13 cellular contexts compared by ENCODE assay signal in the genomic region with DNA sequence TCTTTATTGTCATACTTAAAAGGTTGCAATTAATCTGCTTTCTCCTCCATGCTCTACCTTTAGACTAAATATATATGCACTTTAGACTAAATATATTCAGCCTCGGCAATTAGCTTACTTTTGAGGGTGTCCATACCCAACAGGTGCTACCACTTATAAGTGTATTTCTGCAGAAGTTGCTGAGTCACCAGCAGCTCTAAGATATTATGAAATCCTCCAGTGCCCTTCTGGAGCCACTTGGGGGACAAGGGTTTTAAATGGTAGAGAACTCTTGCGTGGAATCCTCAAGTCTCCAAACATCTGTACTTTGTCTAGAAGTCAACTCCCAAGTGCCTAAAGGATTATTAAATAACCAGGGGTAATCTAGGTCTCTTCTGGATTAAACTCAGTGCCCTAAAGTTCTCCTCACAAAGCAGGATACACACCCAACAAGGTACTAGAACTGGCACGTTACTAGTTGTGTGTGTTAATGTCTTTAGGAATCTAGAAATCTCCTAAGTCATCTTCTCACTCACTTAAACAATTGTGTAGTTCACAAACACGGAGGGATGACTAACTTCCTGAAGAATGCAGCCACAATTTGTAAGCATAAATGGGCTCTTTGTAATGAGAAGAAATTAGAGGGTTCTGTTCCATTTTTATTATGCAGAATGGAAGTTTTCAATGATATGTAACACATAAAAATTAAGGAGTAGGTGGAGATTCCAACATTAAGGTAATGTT.
DNase-seq lines count a peak whose midpoint lies in the region; ATAC-seq, FAIRE-seq and TF ChIP-seq lines count a peak whose summit lies in the region.
"Had no signal": no experiment of that assay in that cellular context is flagged by ENCODE, and none has a peak within 500 bp of the region (broad histone marks: within the 10 kb centered on the region; RNA-seq: fewer than 3 reads in every experiment).

No MANE protein-coding gene starts in this region.

- FAIRE-seq in urothelium cell line (lab: Jason Lieb, UNC) = peak; percentile 61
- no peak for FAIRE-seq in GM12891 (lab: Jason Lieb, UNC)

- no peaks in the 10 kb centered on the region for H3K27me3 ChIP-seq in neural progenitor cell

- TF ChIP-seq POLR2A in GM12891 (IDR thresholded peaks at IDR 0.05; ENCODE audit: low read depth, low read length) = no peak

- H3K9me3 ChIP-seq in neural progenitor cell (ENCODE audit: low read depth) = no peaks in the 10 kb centered on the region

- H3F3A ChIP-seq in neural progenitor cell (ENCODE audit: low read depth) = no peaks in the 10 kb centered on the region

- no peak for TF ChIP-seq CTCF in neural progenitor cell (IDR thresholded peaks at IDR 0.05)

- H3K27ac Mint-ChIP-seq in neural progenitor cell = no peak overlapping the region
- H3K27ac Mint-ChIP-seq: activated naive CD4-positive, alpha-beta T cell treated with anti-CD3 and anti-CD28 coated beads, Interleukin-2, amount 50 U/mL, for 24 hours; dendritic cell treated with granulocyte-macrophage colony-stimulating factor and Interleukin-4, amounts not matched to agents 40 ng/mL and 50 ng/mL, for 4 days; memory B cell had no signal

- no peak overlapping the region for H3K4me3 ChIP-seq in neural progenitor cell

- no peak overlapping the region for H2AFZ ChIP-seq in neural progenitor cell (replicated peaks)

- H3K79me2 ChIP-seq in neural progenitor cell (ENCODE audit: low read depth) = no peaks in the 10 kb centered on the region

- no peaks in the 10 kb centered on the region for H3K36me3 ChIP-seq in neural progenitor cell

- peaks cover 12% of the 10 kb centered on the region for H3K4me1 Mint-ChIP-seq in neural progenitor cell
- H3K4me1 Mint-ChIP-seq: activated naive CD4-positive, alpha-beta T cell treated with anti-CD3 and anti-CD28 coated beads, Interleukin-2, amount 50 U/mL, for 24 hours; memory B cell had no signal

- no peak overlapping the region for H3K9ac ChIP-seq in neural progenitor cell

- H3K9me3 Mint-ChIP-seq in neural progenitor cell = peaks cover 14% of the 10 kb centered on the region
- H3K9me3 Mint-ChIP-seq: activated naive CD4-positive, alpha-beta T cell treated with anti-CD3 and anti-CD28 coated beads, Interleukin-2, amount 50 U/mL, for 24 hours had no signal

- DNase-seq in NCI-H82 (lab: John Stamatoyannopoulos, UW) (peak; percentile 4), NCI-H82 treated with DMSO at 0.1 percent for 48 hours (lab: John Stamatoyannopoulos, UW; ENCODE audit: unreplicated experiment) (no peak), RPMI7951 (ENCODE audit: low read depth) (peak; percentile 66), fibroblast of peridontal ligament (ENCODE audit: extremely low read depth) (peak; percentile 67), urothelium cell line (ENCODE audit: low spot score) (peak; percentile 10), GM12891 (ENCODE audit: insufficient read length, low spot score) (no peak), neural progenitor cell (ENCODE audit: low spot score) (no peak)
- no peak for DNase-seq in stimulated activated naive CD8-positive, alpha-beta T cell treated with anti-CD3 and anti-CD28 coated beads, Interleukin-15, Interleukin-2, amounts not matched to agents 100 U/mL and 50 U/mL, for 24 hours
- DNase-seq: hippocampal formation, NCI-H1930 had no signal

- no peak overlapping the region for H3K27ac ChIP-seq in neural progenitor cell

- no peaks in the 10 kb centered on the region for H3K27me3 Mint-ChIP-seq in neural progenitor cell (ENCODE audit: insufficient read depth, low read depth)
- H3K27me3 Mint-ChIP-seq: activated naive CD4-positive, alpha-beta T cell treated with anti-CD3 and anti-CD28 coated beads, Interleukin-2, amount 50 U/mL, for 24 hours; dendritic cell treated with granulocyte-macrophage colony-stimulating factor and Interleukin-4, amounts not matched to agents 40 ng/mL and 50 ng/mL, for 4 days; memory B cell had no signal

- H3K36me3 Mint-ChIP-seq in neural progenitor cell = peaks cover 2% of the 10 kb centered on the region
- H3K36me3 Mint-ChIP-seq: activated naive CD4-positive, alpha-beta T cell treated with anti-CD3 and anti-CD28 coated beads, Interleukin-2, amount 50 U/mL, for 24 hours; memory B cell had no signal

- no peak for ATAC-seq in stimulated activated naive CD8-positive, alpha-beta T cell treated with anti-CD3 and anti-CD28 coated beads, Interleukin-15, Interleukin-2, amounts not matched to agents 100 U/mL and 50 U/mL, for 24 hours

- peaks cover 4% of the 10 kb centered on the region for H3K4me1 ChIP-seq in neural progenitor cell

- H3K4me3 Mint-ChIP-seq in neural progenitor cell = no peak overlapping the region
- H3K4me3 Mint-ChIP-seq: activated naive CD4-positive, alpha-beta T cell treated with anti-CD3 and anti-CD28 coated beads, Interleukin-2, amount 50 U/mL, for 24 hours; dendritic cell treated with granulocyte-macrophage colony-stimulating factor and Interleukin-4, amounts not matched to agents 40 ng/mL and 50 ng/mL, for 4 days; memory B cell had no signal

- H3K4me2 ChIP-seq in neural progenitor cell = no peak overlapping the region

- no peaks in the 10 kb centered on the region for H4K20me1 ChIP-seq in neural progenitor cell (ENCODE audit: low read depth)

TF ChIP-seq in GM12891, 5 proteins besides CTCF, POLR2A, EP300 and RAD21:
- TF ChIP-seq PAX5 (IDR thresholded peaks at IDR 0.05; ENCODE audit: insufficient read depth, low read length, severe bottlenecking) = no peak
- no peak for TF ChIP-seq SPI1 (IDR thresholded peaks at IDR 0.05; ENCODE audit: low read depth, low read length)
- no peak for TF ChIP-seq TAF1 (IDR thresholded peaks at IDR 0.05; ENCODE audit: low read depth, low read length)
- TF ChIP-seq POLR2AphosphoS5 (IDR thresholded peaks at IDR 0.05; ENCODE audit: low read depth, low read length) = no peak
- no peak for TF ChIP-seq POU2F2 (IDR thresholded peaks at IDR 0.05; ENCODE audit: low read depth, low read length)

Comparison
In these comparisons a context has a peak if more than half of its experiments do, and no peak if none do; other contexts are left out.
1. DNase-seq: peak in NCI-H82 (single experiment), RPMI7951 (single experiment), fibroblast of peridontal ligament (single experiment) and urothelium cell line (single experiment); none in NCI-H82 treated with DMSO at 0.1 percent for 48 hours (single experiment), GM12891 (single experiment), stimulated activated naive CD8-positive, alpha-beta T cell treated with anti-CD3 and anti-CD28 coated beads, Interleukin-15, Interleukin-2, amounts not matched to agents 100 U/mL and 50 U/mL, for 24 hours (single experiment) and neural progenitor cell (single experiment).